Comparison of ENCODE assay signal across 2 cellular contexts in genomic region chr2:168165985-168166901, GRCh38.
TF ChIP-seq lines count a peak whose summit lies in the region.

No MANE protein-coding gene starts in this region.

TF ChIP-seq in SK-N-SH, 30 proteins besides CTCF, POLR2A, EP300 and RAD21:
- TF ChIP-seq, protein P1, sequence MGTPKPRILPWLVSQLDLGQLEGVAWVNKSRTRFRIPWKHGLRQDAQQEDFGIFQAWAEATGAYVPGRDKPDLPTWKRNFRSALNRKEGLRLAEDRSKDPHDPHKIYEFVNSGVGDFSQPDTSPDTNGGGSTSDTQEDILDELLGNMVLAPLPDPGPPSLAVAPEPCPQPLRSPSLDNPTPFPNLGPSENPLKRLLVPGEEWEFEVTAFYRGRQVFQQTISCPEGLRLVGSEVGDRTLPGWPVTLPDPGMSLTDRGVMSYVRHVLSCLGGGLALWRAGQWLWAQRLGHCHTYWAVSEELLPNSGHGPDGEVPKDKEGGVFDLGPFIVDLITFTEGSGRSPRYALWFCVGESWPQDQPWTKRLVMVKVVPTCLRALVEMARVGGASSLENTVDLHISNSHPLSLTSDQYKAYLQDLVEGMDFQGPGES (IDR thresholded peaks at IDR 0.05; ENCODE audit: low read depth, low read length): no peak
- TF ChIP-seq, protein P2, sequence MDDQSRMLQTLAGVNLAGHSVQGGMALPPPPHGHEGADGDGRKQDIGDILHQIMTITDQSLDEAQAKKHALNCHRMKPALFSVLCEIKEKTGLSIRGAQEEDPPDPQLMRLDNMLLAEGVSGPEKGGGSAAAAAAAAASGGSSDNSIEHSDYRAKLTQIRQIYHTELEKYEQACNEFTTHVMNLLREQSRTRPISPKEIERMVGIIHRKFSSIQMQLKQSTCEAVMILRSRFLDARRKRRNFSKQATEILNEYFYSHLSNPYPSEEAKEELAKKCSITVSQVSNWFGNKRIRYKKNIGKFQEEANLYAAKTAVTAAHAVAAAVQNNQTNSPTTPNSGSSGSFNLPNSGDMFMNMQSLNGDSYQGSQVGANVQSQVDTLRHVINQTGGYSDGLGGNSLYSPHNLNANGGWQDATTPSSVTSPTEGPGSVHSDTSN (IDR thresholded peaks at IDR 0.05): no peak
- TF ChIP-seq TEAD4 (IDR thresholded peaks at IDR 0.05; ENCODE audit: borderline replicate concordance, insufficient read depth) (no peak), FOSL2 (IDR thresholded peaks at IDR 0.05; ENCODE audit: borderline replicate concordance, low read depth) (no peak), NRF1 (IDR thresholded peaks at IDR 0.05; ENCODE audit: low read depth, low read length) (no peak), CHD2 (IDR thresholded peaks at IDR 0.05; ENCODE audit: low read length, partially characterized antibody) (no peak), RFX5 (IDR thresholded peaks at IDR 0.05; ENCODE audit: low read length) (no peak), FOXM1 (IDR thresholded peaks at IDR 0.05; ENCODE audit: low read depth) (no peak), RCOR1 (IDR thresholded peaks at IDR 0.05; ENCODE audit: low read length) (no peak), POLR2AphosphoS5 (IDR thresholded peaks at IDR 0.05; ENCODE audit: low read depth, low read length) (no peak), ZBTB33 (IDR thresholded peaks at IDR 0.05; ENCODE audit: borderline replicate concordance, low read depth) (no peak), FOXJ3 (CRISPR knock-in tag; IDR thresholded peaks at IDR 0.05) (no peak), TCF12 (IDR thresholded peaks at IDR 0.05) (no peak; the same call in 1 of the 2 replicates)
- TF ChIP-seq, protein P3, sequence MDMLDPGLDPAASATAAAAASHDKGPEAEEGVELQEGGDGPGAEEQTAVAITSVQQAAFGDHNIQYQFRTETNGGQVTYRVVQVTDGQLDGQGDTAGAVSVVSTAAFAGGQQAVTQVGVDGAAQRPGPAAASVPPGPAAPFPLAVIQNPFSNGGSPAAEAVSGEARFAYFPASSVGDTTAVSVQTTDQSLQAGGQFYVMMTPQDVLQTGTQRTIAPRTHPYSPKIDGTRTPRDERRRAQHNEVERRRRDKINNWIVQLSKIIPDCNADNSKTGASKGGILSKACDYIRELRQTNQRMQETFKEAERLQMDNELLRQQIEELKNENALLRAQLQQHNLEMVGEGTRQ (IDR thresholded peaks at IDR 0.05; ENCODE audit: borderline replicate concordance, low read depth, low read length): no peak

TF ChIP-seq in SK-N-SH treated with all-trans-retinoic acid at 6 μM for 48 hours, 23 proteins besides CTCF, POLR2A, EP300 and RAD21 (continued from another document):
- TF ChIP-seq, protein P4, sequence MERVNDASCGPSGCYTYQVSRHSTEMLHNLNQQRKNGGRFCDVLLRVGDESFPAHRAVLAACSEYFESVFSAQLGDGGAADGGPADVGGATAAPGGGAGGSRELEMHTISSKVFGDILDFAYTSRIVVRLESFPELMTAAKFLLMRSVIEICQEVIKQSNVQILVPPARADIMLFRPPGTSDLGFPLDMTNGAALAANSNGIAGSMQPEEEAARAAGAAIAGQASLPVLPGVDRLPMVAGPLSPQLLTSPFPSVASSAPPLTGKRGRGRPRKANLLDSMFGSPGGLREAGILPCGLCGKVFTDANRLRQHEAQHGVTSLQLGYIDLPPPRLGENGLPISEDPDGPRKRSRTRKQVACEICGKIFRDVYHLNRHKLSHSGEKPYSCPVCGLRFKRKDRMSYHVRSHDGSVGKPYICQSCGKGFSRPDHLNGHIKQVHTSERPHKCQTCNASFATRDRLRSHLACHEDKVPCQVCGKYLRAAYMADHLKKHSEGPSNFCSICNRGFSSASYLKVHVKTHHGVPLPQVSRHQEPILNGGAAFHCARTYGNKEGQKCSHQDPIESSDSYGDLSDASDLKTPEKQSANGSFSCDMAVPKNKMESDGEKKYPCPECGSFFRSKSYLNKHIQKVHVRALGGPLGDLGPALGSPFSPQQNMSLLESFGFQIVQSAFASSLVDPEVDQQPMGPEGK (CRISPR knock-in tag; IDR thresholded peaks at IDR 0.05; ENCODE audit: borderline replicate concordance): no peak
- TF ChIP-seq ESRRG (CRISPR knock-in tag; IDR thresholded peaks at IDR 0.05) (no peak), CSDC2 (CRISPR knock-in tag; IDR thresholded peaks at IDR 0.05) (no peak), CREB5 (CRISPR knock-in tag; IDR thresholded peaks at IDR 0.05; ENCODE audit: low read depth) (no peak), TOX (CRISPR knock-in tag; IDR thresholded peaks at IDR 0.05; ENCODE audit: borderline replicate concordance) (no peak), ZNF565 (CRISPR knock-in tag; conservative IDR thresholded peaks at IDR 0.05; ENCODE audit: low read depth) (no peak)
- TF ChIP-seq, protein P5, sequence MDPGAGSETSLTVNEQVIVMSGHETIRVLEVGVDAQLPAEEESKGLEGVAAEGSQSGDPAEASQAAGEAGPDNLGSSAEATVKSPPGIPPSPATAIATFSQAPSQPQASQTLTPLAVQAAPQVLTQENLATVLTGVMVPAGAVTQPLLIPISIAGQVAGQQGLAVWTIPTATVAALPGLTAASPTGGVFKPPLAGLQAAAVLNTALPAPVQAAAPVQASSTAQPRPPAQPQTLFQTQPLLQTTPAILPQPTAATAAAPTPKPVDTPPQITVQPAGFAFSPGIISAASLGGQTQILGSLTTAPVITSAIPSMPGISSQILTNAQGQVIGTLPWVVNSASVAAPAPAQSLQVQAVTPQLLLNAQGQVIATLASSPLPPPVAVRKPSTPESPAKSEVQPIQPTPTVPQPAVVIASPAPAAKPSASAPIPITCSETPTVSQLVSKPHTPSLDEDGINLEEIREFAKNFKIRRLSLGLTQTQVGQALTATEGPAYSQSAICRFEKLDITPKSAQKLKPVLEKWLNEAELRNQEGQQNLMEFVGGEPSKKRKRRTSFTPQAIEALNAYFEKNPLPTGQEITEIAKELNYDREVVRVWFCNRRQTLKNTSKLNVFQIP (CRISPR knock-in tag; IDR thresholded peaks at IDR 0.05; ENCODE audit: borderline replicate concordance, low read depth): no peak
TF ChIP-seq in SK-N-SH treated with all-trans-retinoic acid at 6 μM for 48 hours: peak in this region for 0.
